ENCODE assay signal across 11 cellular contexts in genomic region chr15:51758645-51759044, GRCh38. TPM values are rescaled to one million over a fixed set of nuclear protein-coding genes. Genes with fewer than 3 reads are reported as not detected.
DNase-seq lines count a peak whose midpoint lies in the region; ATAC-seq, FAIRE-seq and TF ChIP-seq lines count a peak whose summit lies in the region.
"Had no signal": no experiment of that assay in that cellular context is flagged by ENCODE, and none has a peak within 500 bp of the region (broad histone marks: within the 10 kb centered on the region; RNA-seq: fewer than 3 reads in every experiment).

No MANE protein-coding gene starts in this region.

- POLR2A ChIA-PET in K562 (lab: Yijun Ruan, JAX) = interaction anchor here (1.2 to 1.4 kb wide), 2 partner anchors 9 to 11 kb away, joined by 3 read pairs; no protein-coding TSS in a partner anchor

- TF ChIP-seq POLR2A in K562 (conservative IDR thresholded peaks at IDR 0.05) (no peak), GM12892 (IDR thresholded peaks at IDR 0.05; ENCODE audit: low read depth, low read length) (no peak)

- no peaks in the 10 kb centered on the region; the same call in 1 of the 3 replicates for H3K36me3 ChIP-seq in K562 (ENCODE audit: control insufficient read depth, insufficient read depth, low read length)

- intact Hi-C loops in K562 (cut with micrococcal nuclease) (no loop called here), right cardiac atrium (cut with DNase I) (loop anchor here in 2 of 4 donors (5.0 kb wide), 2 partner anchors 46 to 96 kb away; no protein-coding TSS in a partner anchor)

- BruUV-seq in K562 (replicated peaks; lab: Mats Ljungman, UMichigan) = no TSS peak

- H3K9ac ChIP-seq in K562 (ENCODE audit: insufficient read depth in 1 of 2, low read depth in 2 of 2, low read length in 2 of 2) = peak overlapping the region in 1 of 2 experiments; percentile 18; a peak in 1 of 4 replicates

- H4K20me1 ChIP-seq in K562 (replicated peaks; ENCODE audit: control insufficient read depth, insufficient read depth, low read length) = no peaks in the 10 kb centered on the region

- CTCF ChIA-PET in K562 (lab: Yijun Ruan, JAX; ENCODE audit: low intra/inter-chr PET ratio) = no interaction called here

- TF ChIP-seq EP300 in K562 (IDR thresholded peaks at IDR 0.05; ENCODE audit: low read length) = no peak

- H3K4me1 ChIP-seq in K562 (replicated peaks in 1 of 2; ENCODE audit: control insufficient read depth in 2 of 2, insufficient read depth in 2 of 2, low read length in 2 of 2) = peaks cover 4 to 15% of the 10 kb centered on the region in 2 experiments; a peak in 4 of 5 replicates
- H3K4me1 ChIP-seq in right cardiac atrium (ENCODE audit: control insufficient read depth, insufficient read depth, low read length) = peaks cover 15% of the 10 kb centered on the region

- ATAC-seq in K562 (no peak), right cardiac atrium (peak; percentile 84 to 85), GM19351 (IDR thresholded peaks at IDR 0.05; ENCODE audit: unreplicated experiment) (no peak)

- DNase-seq in NCI-H1092 (lab: John Stamatoyannopoulos, UW) (peak; percentile 14), K562 (ENCODE audit: extremely low read depth in 1 of 4, low spot score in 3 of 4) (peak in 2 of 4 experiments; percentile 16 to 28), right cardiac atrium (peak; percentile 64 to 83 (median 80)), superior temporal gyrus (ENCODE audit: extremely low spot score) (peak; percentile 79), GM12892 (ENCODE audit: insufficient read length) (no peak), germinal center (ENCODE audit: low spot score) (no peak), NCI-H146 treated with DMSO at 0.1 percent for 48 hours (lab: John Stamatoyannopoulos, UW; ENCODE audit: unreplicated experiment) (no peak)
- DNase-seq: NCI-H1930, nephron progenitor cell had no signal

- no peaks in the 10 kb centered on the region for H3K9me1 ChIP-seq in K562 (ENCODE audit: control insufficient read depth, insufficient read depth, low read length)

- in situ Hi-C loops in K562 (cut with MboI) = no loop called here

- no peak overlapping the region for H3K4me2 ChIP-seq in K562 (ENCODE audit: insufficient read depth, low read length)

- H3K27me3 ChIP-seq in K562 (ENCODE audit: control insufficient read depth in 2 of 2, insufficient read depth in 2 of 2, low read length in 2 of 2) = no peaks in the 10 kb centered on the region
- no peaks in the 10 kb centered on the region for H3K27me3 ChIP-seq in right cardiac atrium (ENCODE audit: control insufficient read depth, insufficient read depth)

- no peak overlapping the region for H3K27ac ChIP-seq in K562 (ENCODE audit: extremely low read depth, low read depth, low read length)
- peak overlapping the region; percentile 64 for H3K27ac ChIP-seq in right cardiac atrium (ENCODE audit: low read length)

- 8% methylated on average over 1 of the region's 1 CpG for WGBS in K562 (ENCODE audit: insufficient coverage, low coverage, missing lambda C conversion rate)
- 20% methylated on average over 1 of the region's 1 CpG for WGBS in right cardiac atrium

- H3K4me3 ChIP-seq in K562 (no peak overlapping the region), right cardiac atrium (ENCODE audit: low read length) (no peak overlapping the region)

- no peaks in the 10 kb centered on the region for H3K79me2 ChIP-seq in K562 (ENCODE audit: control insufficient read depth, insufficient read depth, low read length)

- FAIRE-seq in K562 (lab: Jason Lieb, UNC) (no peak), GM12892 (lab: Jason Lieb, UNC) (no peak)
- FAIRE-seq: frontal cortex had no signal

- H3K9me3 ChIP-seq in K562 (replicated peaks; ENCODE audit: control insufficient read depth, insufficient read depth, low read depth, low read length) (no peaks in the 10 kb centered on the region), right cardiac atrium (ENCODE audit: control insufficient read depth, low read length) (no peaks in the 10 kb centered on the region)

- H2AFZ ChIP-seq in K562 (ENCODE audit: low read depth, low read length) = no peak overlapping the region

- no peak for TF ChIP-seq RAD21 in K562 (CRISPR knock-in tag; conservative IDR thresholded peaks at IDR 0.05 in 1 of 2, IDR thresholded peaks at IDR 0.05 in 1 of 2)

- no peak for TF ChIP-seq CTCF in K562 (IDR thresholded peaks at IDR 0.05 in 2 of 3, conservative IDR thresholded peaks at IDR 0.05 in 1 of 3; ENCODE audit: insufficient read depth in 2 of 3, low read depth in 1 of 3, low read length in 3 of 3)

TF ChIP-seq in K562, 482 proteins besides CTCF, POLR2A, EP300 and RAD21:
- TF ChIP-seq NFIC (IDR thresholded peaks at IDR 0.05) (peak; percentile 64), ZNF75A (CRISPR knock-in tag; IDR thresholded peaks at IDR 0.05) (no peak)
TF ChIP-seq in K562: peak in this region for 1.

RNA-seq across cellular contexts. Expression of gene TMOD2, which starts 7.2 kb away (rescaled TPM):
- total RNA-seq in K562 (2011; cell fraction: chromatin; rRNA removed; ENCODE audit: low replicate concordance) = 3.1 and 8.1 TPM in 2 replicates
- 0.83 and 1.4 TPM in 2 replicates for total RNA-seq in K562 (2011; cell fraction: nucleolus; rRNA removed)
- 5.7 and 14.4 TPM in 2 replicates for total RNA-seq in K562 (2011; cell fraction: nucleoplasm; rRNA removed)
- total RNA-seq in K562 (2014; rRNA removed) (2.2 TPM in 2 replicates), K562 (2014; rRNA removed; fragmentation: Illumina TruSeq; extraction: Trizol) (3.8 and 4.8 TPM in 2 replicates), K562 (2015; rRNA removed; fragmentation: Illumina TruSeq; extraction: Trizol) (3.3 and 3.6 TPM in 2 replicates), K562 (2021) (3.2 and 3.4 TPM in 2 replicates), right cardiac atrium (10 to 100 TPM in 3 of 4 donors, 1 to 10 TPM in 1; 9.4 to 17.8 (median 14.0) TPM)
- polyA plus RNA-seq in K562 (2011; rRNA removed) (2.3 and 3.6 TPM in 2 replicates), K562 (2014; fragmentation: Illumina TruSeq; extraction: Trizol) (2.7 and 3.0 TPM in 2 replicates), K562 (2014; fragmentation: Nextera tagmentation; extraction: Ambion mirVana) (under 1 TPM; 0.49 to 0.85 TPM), K562 (2014; rRNA removed) (2.1 and 3.3 TPM in 2 replicates), right cardiac atrium (3.6 TPM)
- polyA plus RNA-seq in K562 (2011; cell fraction: cytosol; rRNA removed) = 0.57 and 1.1 TPM in 2 replicates
- polyA plus RNA-seq in K562 (2011; cell fraction: nucleus; rRNA removed) = 2.7 and 2.9 TPM in 2 replicates
- 1.7 and 4.4 TPM in 2 replicates for polyA plus RNA-seq in K562 (2012)
- polyA minus RNA-seq in K562 (2011; rRNA and poly(A)+ RNA removed) = 2.3 and 3.5 TPM in 2 replicates
- polyA minus RNA-seq in K562 (2011; cell fraction: cytosol; rRNA and poly(A)+ RNA removed) = 0.91 and 1.7 TPM in 2 replicates
- 1.8 and 1.9 TPM in 2 replicates for polyA minus RNA-seq in K562 (2011; cell fraction: nucleus; rRNA and poly(A)+ RNA removed)
- 4.9 TPM for polyA plus RNA-seq in GM12892 (2012; ENCODE audit: missing spikeins)

RNA-seq across cellular contexts. Expression of gene LYSMD2, which starts 21.2 kb away (rescaled TPM):
- 2.4 and 7.0 TPM in 2 replicates for total RNA-seq in K562 (2011; cell fraction: chromatin; rRNA removed; ENCODE audit: low replicate concordance)
- total RNA-seq in K562 (2011; cell fraction: nucleolus; rRNA removed) = 2.8 and 3.2 TPM in 2 replicates
- total RNA-seq in K562 (2011; cell fraction: nucleoplasm; rRNA removed) = 3.1 and 5.4 TPM in 2 replicates
- total RNA-seq in K562 (2014; rRNA removed) (8.8 and 10.9 TPM in 2 replicates), K562 (2014; rRNA removed; fragmentation: Illumina TruSeq; extraction: Trizol) (13.6 and 14.2 TPM in 2 replicates), K562 (2015; rRNA removed; fragmentation: Illumina TruSeq; extraction: Trizol) (11.2 and 11.3 TPM in 2 replicates), K562 (2021) (9.7 and 10.3 TPM in 2 replicates), right cardiac atrium (1 to 10 TPM; 6.5 to 7.6 (median 6.7) TPM)
- polyA plus RNA-seq in K562 (2011; rRNA removed) (11.3 and 30.3 TPM in 2 replicates), K562 (2014; fragmentation: Illumina TruSeq; extraction: Trizol) (7.9 and 9.5 TPM in 2 replicates), K562 (2014; fragmentation: Nextera tagmentation; extraction: Ambion mirVana) (1 to 10 TPM; 4.3 to 4.8 TPM), K562 (2014; rRNA removed) (9.8 and 10.7 TPM in 2 replicates), right cardiac atrium (7.8 TPM)
- polyA plus RNA-seq in K562 (2011; cell fraction: cytosol; rRNA removed) = 6.9 and 16.4 TPM in 2 replicates
- 4.8 and 5.0 TPM in 2 replicates for polyA plus RNA-seq in K562 (2011; cell fraction: nucleus; rRNA removed)
- 11.4 and 11.6 TPM in 2 replicates for polyA plus RNA-seq in K562 (2012)
- 4.8 and 8.9 TPM in 2 replicates for polyA minus RNA-seq in K562 (2011; rRNA and poly(A)+ RNA removed)
- polyA minus RNA-seq in K562 (2011; cell fraction: cytosol; rRNA and poly(A)+ RNA removed) = 2.9 and 6.2 TPM in 2 replicates
- polyA minus RNA-seq in K562 (2011; cell fraction: nucleus; rRNA and poly(A)+ RNA removed) = 2.0 and 3.6 TPM in 2 replicates
- 46.9 TPM for polyA plus RNA-seq in GM12892 (2012; ENCODE audit: missing spikeins)

Comparison
In these comparisons a context has a peak if more than half of its experiments do, and no peak if none do; other contexts are left out.
1. DNase-seq: peak in NCI-H1092 (single experiment), right cardiac atrium (3 of 3) and superior temporal gyrus (single experiment); none in GM12892 (single experiment), germinal center (single experiment) and NCI-H146 treated with DMSO at 0.1 percent for 48 hours (single experiment).
2. ATAC-seq: peak in right cardiac atrium (2 of 2); none in K562 (single experiment) and GM19351 (single experiment).